9 cellular contexts compared by ENCODE assay signal in genomic region chr13:51435002-51435578, GRCh38. TPM values are rescaled to one million over a fixed set of nuclear protein-coding genes. Genes with fewer than 3 reads are reported as not detected.
DNase-seq lines count a peak whose midpoint lies in the region; ATAC-seq, FAIRE-seq and TF ChIP-seq lines count a peak whose summit lies in the region.
"Had no signal": no experiment of that assay in that cellular context is flagged by ENCODE, and none has a peak within 500 bp of the region (broad histone marks: within the 10 kb centered on the region; RNA-seq: fewer than 3 reads in every experiment).

No MANE protein-coding gene starts in this region.

- no peaks in the 10 kb centered on the region for H3K9me2 ChIP-seq in GM23338 (ENCODE audit: insufficient read depth)

- H3K27ac ChIP-seq in GM23338 (ENCODE audit: low read depth) (no peak overlapping the region), VCaP (no peak overlapping the region), keratinocyte (ENCODE audit: control insufficient read depth, insufficient read depth, low read length) (no peak overlapping the region)
- H3K27ac ChIP-seq: SJSA1 had no signal

- TF ChIP-seq CTCF in GM23338 (conservative IDR thresholded peaks at IDR 0.05; ENCODE audit: low read depth in 2 of 2) (peak in 1 of 2 experiments; percentile 74; a peak in 3 of 4 replicates), VCaP (conservative IDR thresholded peaks at IDR 0.05) (peak; percentile 78), keratinocyte (optimal IDR thresholded peaks at IDR 0.05 in 1 of 3, IDR thresholded peaks at IDR 0.05 in 1 of 3, conservative IDR thresholded peaks at IDR 0.05 in 1 of 3; ENCODE audit: extremely low read depth in 1 of 3, insufficient read depth in 2 of 3, low read length in 3 of 3) (peak in 2 of 3 experiments; percentile 18 to 31)

- H3K9me3 ChIP-seq in keratinocyte (ENCODE audit: control insufficient read depth, low read depth, low read length) = no peaks in the 10 kb centered on the region
- H3K9me3 ChIP-seq: SJSA1 had no signal

- H3K4me1 ChIP-seq in GM23338 (ENCODE audit: insufficient read depth) = peaks cover 25% of the 10 kb centered on the region
- no peaks in the 10 kb centered on the region for H3K4me1 ChIP-seq in keratinocyte (ENCODE audit: control insufficient read depth, extremely low read depth, insufficient read depth, low read length)
- H3K4me1 ChIP-seq: SJSA1 had no signal

- H3K27ac Mint-ChIP-seq in GM23338 = no peak overlapping the region

- dilution Hi-C loops in keratinocyte (cut with MboI; ENCODE audit: extremely low pct_ligation_motif_present, low sequenced_read_pairs) = no loop called here

- FAIRE-seq in keratinocyte (lab: Jason Lieb, UNC) = no peak

- peaks cover 2% of the 10 kb centered on the region for H3K27me3 Mint-ChIP-seq in GM23338 (ENCODE audit: insufficient read depth, low read depth, poor library complexity)

- no peaks in the 10 kb centered on the region for H3K9me1 ChIP-seq in keratinocyte (ENCODE audit: control insufficient read depth, extremely low read depth, insufficient read depth, low read length)

- peaks cover 4% of the 10 kb centered on the region; the same call in 2 of the 3 replicates for H3K36me3 Mint-ChIP-seq in GM23338 (ENCODE audit: low read depth)

- no peak overlapping the region for H2AFZ ChIP-seq in GM23338
- no peak overlapping the region for H2AFZ ChIP-seq in keratinocyte (ENCODE audit: control insufficient read depth, low read length)

- H3K4me2 ChIP-seq in GM23338 (no peak overlapping the region), keratinocyte (ENCODE audit: control insufficient read depth, extremely low read depth, insufficient read depth, low read depth, low read length) (no peak overlapping the region)

- H3K36me3 ChIP-seq in GM23338 (ENCODE audit: insufficient read depth) (no peaks in the 10 kb centered on the region), keratinocyte (ENCODE audit: control insufficient read depth in 2 of 2, extremely low read depth in 1 of 2, insufficient read depth in 2 of 2, low read length in 2 of 2) (peaks cover 1 to 5% of the 10 kb centered on the region in 2 experiments)

- no peaks in the 10 kb centered on the region for H3F3A ChIP-seq in GM23338 (replicated peaks; ENCODE audit: low read depth)

- DNase-seq in A172 (ENCODE audit: low spot score) (peak; percentile 8), GM23338 (ENCODE audit: low spot score) (peak; percentile 39), keratinocyte (ENCODE audit: low read depth, low spot score) (no peak), NCI-H2081 (lab: John Stamatoyannopoulos, UW) (no peak)
- no peak for DNase-seq in activated CD4-positive, alpha-beta T cell treated with anti-CD3 and anti-CD28 coated beads, Interleukin-2, amount 50 U/mL, for 48 hours
- DNase-seq in effector CD4-positive, alpha-beta T cell = no peak

- no peak overlapping the region for H3K9ac ChIP-seq in keratinocyte (ENCODE audit: control insufficient read depth, extremely low read depth, insufficient read depth, low read length)

- H3K9me3 Mint-ChIP-seq in GM23338 = no peaks in the 10 kb centered on the region

- H4K20me1 ChIP-seq in GM23338 (replicated peaks; ENCODE audit: insufficient read depth) (no peaks in the 10 kb centered on the region), keratinocyte (ENCODE audit: control insufficient read depth, extremely low read depth, insufficient read depth, low read length) (no peaks in the 10 kb centered on the region)

- H3K4me3 ChIP-seq in GM23338 (no peak overlapping the region), keratinocyte (ENCODE audit: control insufficient read depth in 2 of 3, extremely low read depth in 1 of 3, insufficient read depth in 2 of 3, low read depth in 1 of 3, low read length in 3 of 3) (no peak overlapping the region)
- H3K4me3 ChIP-seq: SJSA1 had no signal

- ATAC-seq in GM23338 (no peak), HG03460 (IDR thresholded peaks at IDR 0.05; ENCODE audit: unreplicated experiment) (no peak)

- H3K4me1 Mint-ChIP-seq in GM23338 = peaks cover 36% of the 10 kb centered on the region

- H3K79me2 ChIP-seq in GM23338 (replicated peaks; ENCODE audit: insufficient read depth) (peaks cover 6% of the 10 kb centered on the region; the same call in 1 of the 2 replicates), keratinocyte (ENCODE audit: control insufficient read depth, insufficient read depth, low read length) (peaks cover 7% of the 10 kb centered on the region)

- H3K4me3 Mint-ChIP-seq in GM23338 = no peak overlapping the region

- H3K27me3 ChIP-seq in GM23338 (ENCODE audit: insufficient read depth) (no peaks in the 10 kb centered on the region), keratinocyte (ENCODE audit: control insufficient read depth, extremely low read depth, insufficient read depth, low read length) (no peaks in the 10 kb centered on the region)
- H3K27me3 ChIP-seq: SJSA1 had no signal

TF ChIP-seq in GM23338, 12 proteins besides CTCF, POLR2A, EP300 and RAD21:
- TF ChIP-seq EZH2 (IDR thresholded peaks at IDR 0.05; ENCODE audit: low read depth, unreplicated experiment) = no peak
- TF ChIP-seq EZH2phosphoT487 (IDR thresholded peaks at IDR 0.05; ENCODE audit: unreplicated experiment) = no peak

RNA-seq across cellular contexts. Expression of gene INTS6, which starts 17.7 kb away (rescaled TPM):
- total RNA-seq in A172 (2014; rRNA removed; shearing (Covaris generic)) = 24.2 and 26.2 TPM in 2 replicates
- 38.6 and 47.2 TPM in 2 replicates for total RNA-seq in GM23338 (2014; rRNA removed; shearing (Covaris generic))
- 24.8 and 25.1 TPM in 2 replicates for polyA plus RNA-seq in GM23338 (2016; fragmentation: Nextera tagmentation; extraction: Ambion mirVana)
- 17.8 to 44.2 TPM (median 36.0 TPM) in 3 replicates for polyA plus RNA-seq in keratinocyte
- 97.6 TPM for polyA plus RNA-seq in keratinocyte (2011; ENCODE audit: low read depth)
- 17.0 and 64.7 TPM in 2 replicates for polyA plus RNA-seq in keratinocyte (2011; cell fraction: cytosol; rRNA removed)
- polyA plus RNA-seq in keratinocyte (2011; cell fraction: nucleus; rRNA removed) = 62.8 and 67.5 TPM in 2 replicates
- 16.8 and 33.2 TPM in 2 replicates for polyA plus RNA-seq in keratinocyte (2012; ENCODE audit: low replicate concordance)
- polyA minus RNA-seq in keratinocyte = 28.4 to 171 TPM (median 142 TPM) in 3 replicates
- polyA minus RNA-seq in keratinocyte (2011; cell fraction: cytosol; rRNA and poly(A)+ RNA removed) = 30.3 TPM
- 79.8 and 174 TPM in 2 replicates for polyA minus RNA-seq in keratinocyte (2011; cell fraction: nucleus; rRNA and poly(A)+ RNA removed)

Comparison
In these comparisons a context has a peak if more than half of its experiments do, and no peak if none do; other contexts are left out.
1. DNase-seq: peak in A172 (single experiment) and GM23338 (single experiment); none in keratinocyte (single experiment), activated CD4-positive, alpha-beta T cell treated with anti-CD3 and anti-CD28 coated beads, Interleukin-2, amount 50 U/mL, for 48 hours (0 of 2), NCI-H2081 (0 of 2) and effector CD4-positive, alpha-beta T cell (single experiment).